In genomic region chr1:95165569-95165968, GRCh38 we compare ENCODE assay signal across 2 cellular contexts. TPM values are rescaled to one million over a fixed set of nuclear protein-coding genes. Genes with fewer than 3 reads are reported as not detected.
"Had no signal": no experiment of that assay in that cellular context is flagged by ENCODE, and none has a peak within 500 bp of the region (broad histone marks: within the 10 kb centered on the region; RNA-seq: fewer than 3 reads in every experiment).

No MANE protein-coding gene starts in this region.

RNA-seq across cellular contexts. Expression of gene TLCD4, which starts 48.4 kb away (rescaled TPM):
- total RNA-seq: activated T-helper 1 cell treated with anti-CD3 and anti-CD28 coated beads, Interleukin-12 subunit alpha, Interleukin-12 subunit beta, Interleukin-2, Interleukin-4 antibody, amounts not matched to agents 30 ng/mL and 10 ng/mL and 1 ng/mL, durations not matched to agents 14 hours and 24 hours and 36 hours; activated T-helper 2 cell treated with anti-CD3 and anti-CD28 coated beads, Interferon-gamma antibody, Interleukin-2, Interleukin-4, amounts not matched to agents 10 μg/mL and 5 μg/mL and 100 μg/mL, durations not matched to agents 14 hours and 24 hours and 36 hours had no signal
